Comparison of ENCODE assay signal across 22 cellular contexts in the genomic region with DNA sequence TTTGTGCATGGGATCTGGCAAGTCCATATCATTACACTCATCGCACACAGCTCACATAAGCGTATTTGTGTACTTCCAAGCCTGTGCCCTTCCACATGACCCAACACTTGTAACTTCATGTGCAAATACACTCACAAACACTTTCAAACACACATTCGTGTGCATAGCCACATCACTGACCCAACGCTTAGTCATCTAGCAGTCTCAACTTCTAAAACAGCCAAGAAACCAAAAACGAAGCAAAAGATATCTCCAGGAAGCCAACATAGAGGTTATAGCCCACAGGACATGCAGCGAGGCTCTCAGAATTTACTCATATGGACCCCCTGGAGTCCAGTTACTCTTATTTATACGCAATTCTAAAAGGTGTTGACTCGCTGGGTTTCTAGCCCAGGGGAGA. TPM values are rescaled to one million over a fixed set of nuclear protein-coding genes. Genes with fewer than 3 reads are reported as not detected.
DNase-seq lines count a peak whose midpoint lies in the region; ATAC-seq, FAIRE-seq and TF ChIP-seq lines count a peak whose summit lies in the region.
"Had no signal": no experiment of that assay in that cellular context is flagged by ENCODE, and none has a peak within 500 bp of the region (broad histone marks: within the 10 kb centered on the region; RNA-seq: fewer than 3 reads in every experiment).

No MANE protein-coding gene starts in this region.

- no peak overlapping the region for H2AFZ ChIP-seq in astrocyte (ENCODE audit: low read depth, low read length)

- TF ChIP-seq RAD21 in liver (IDR thresholded peaks at IDR 0.05), result no peak

- peaks cover 2% of the 10 kb centered on the region for H3K9me3 Mint-ChIP-seq in astrocyte (ENCODE audit: unreplicated experiment)
- no peaks in the 10 kb centered on the region for H3K9me3 Mint-ChIP-seq in osteocyte (ENCODE audit: unreplicated experiment)
- H3K9me3 Mint-ChIP-seq: CD4-positive, alpha-beta memory T cell had no signal

- ATAC-seq in right lobe of liver, result no peak
- no peak for ATAC-seq in GM18519 (IDR thresholded peaks at IDR 0.05; ENCODE audit: low FRiP score, unreplicated experiment)
- no peak for ATAC-seq in GM18870 (IDR thresholded peaks at IDR 0.05; ENCODE audit: unreplicated experiment)

- H3K9me3 ChIP-seq in liver (ENCODE audit: control insufficient read depth in 4 of 4, low read length in 3 of 4), result no peaks in the 10 kb centered on the region
- H3K9me3 ChIP-seq in right lobe of liver, result no peaks in the 10 kb centered on the region
- H3K9me3 ChIP-seq in astrocyte (ENCODE audit: insufficient read depth, low read depth, low read length), result no peaks in the 10 kb centered on the region
- H3K9me3 ChIP-seq: HAP-1 had no signal

- H4K20me1 ChIP-seq in astrocyte (ENCODE audit: insufficient read depth, low read length), result no peaks in the 10 kb centered on the region

- H3K4me1 ChIP-seq in liver (ENCODE audit: control insufficient read depth in 4 of 4, insufficient read depth in 4 of 4, low read length in 3 of 4), result peaks cover 4 to 31% (median 21%) of the 10 kb centered on the region in 4 donors
- H3K4me1 ChIP-seq in right lobe of liver, result peaks cover 0 to 28% (median 11%) of the 10 kb centered on the region in 4 donors
- peaks cover 8% of the 10 kb centered on the region for H3K4me1 ChIP-seq in astrocyte (ENCODE audit: insufficient read depth, low read length)
- H3K4me1 ChIP-seq: HAP-1 had no signal

- H3K4me3 ChIP-seq in liver (ENCODE audit: low read depth in 1 of 3, low read length in 3 of 3), result no peak overlapping the region
- no peak overlapping the region for H3K4me3 ChIP-seq in right lobe of liver
- H3K4me3 ChIP-seq in astrocyte (ENCODE audit: insufficient read depth, low read depth, low read length), result no peak overlapping the region
- H3K4me3 ChIP-seq: HAP-1 had no signal

- DNase-seq in right lobe of liver (no peak), astrocyte (ENCODE audit: low read depth) (no peak), iris pigment epithelial cell (ENCODE audit: low read depth) (peak; percentile 20), inferior parietal cortex (ENCODE audit: extremely low spot score) (no peak), osteocyte (ENCODE audit: extremely low spot score, unreplicated experiment) (no peak)
- DNase-seq: CD4-positive, alpha-beta memory T cell; DMS79 treated with DMSO at 0.1 percent for 48 hours; MV-4-11; NCI-H1417 treated with DMSO at 0.1 percent for 48 hours; NCI-H1930; NCI-H2171; NCI-H446; NCI-H69; NK-92 treated with Interleukin-12 subunit alpha and Interleukin-12 subunit beta, amount 100 ng/mL, for 24 hours; OCI-M1 had no signal

- H3K27ac Mint-ChIP-seq in astrocyte (ENCODE audit: unreplicated experiment) (no peak overlapping the region), osteocyte (ENCODE audit: unreplicated experiment) (no peak overlapping the region)
- H3K27ac Mint-ChIP-seq: CD4-positive, alpha-beta memory T cell had no signal

- FAIRE-seq in astrocyte (lab: Jason Lieb, UNC), result peak; percentile 37

- TF ChIP-seq POLR2A in right lobe of liver (IDR thresholded peaks at IDR 0.05), result no peak

- H3K4me1 Mint-ChIP-seq in astrocyte (ENCODE audit: low read depth, unreplicated experiment) (no peaks in the 10 kb centered on the region), osteocyte (ENCODE audit: unreplicated experiment) (peaks cover 6% of the 10 kb centered on the region)
- H3K4me1 Mint-ChIP-seq: CD4-positive, alpha-beta memory T cell had no signal

- no peaks in the 10 kb centered on the region for H3K79me2 ChIP-seq in astrocyte (ENCODE audit: insufficient read depth, low read length)

- H3K9ac ChIP-seq in liver (ENCODE audit: low read depth in 1 of 2, low read length in 2 of 2), result no peak overlapping the region
- H3K9ac ChIP-seq in astrocyte (ENCODE audit: low read length), result no peak overlapping the region

- H3K4me3 Mint-ChIP-seq in astrocyte (ENCODE audit: unreplicated experiment) (no peak overlapping the region), osteocyte (ENCODE audit: unreplicated experiment) (no peak overlapping the region)
- H3K4me3 Mint-ChIP-seq: CD4-positive, alpha-beta memory T cell had no signal

- H3K36me3 Mint-ChIP-seq in astrocyte (ENCODE audit: low read depth, unreplicated experiment), result peaks cover 2% of the 10 kb centered on the region
- no peaks in the 10 kb centered on the region for H3K36me3 Mint-ChIP-seq in osteocyte (ENCODE audit: unreplicated experiment)
- H3K36me3 Mint-ChIP-seq: CD4-positive, alpha-beta memory T cell had no signal

- intact Hi-C loops in right lobe of liver (cut with DNase I), result no loop called here

- H3K27me3 Mint-ChIP-seq in astrocyte (ENCODE audit: low read depth, unreplicated experiment) (peaks cover 23% of the 10 kb centered on the region), osteocyte (ENCODE audit: unreplicated experiment) (peaks cover 14% of the 10 kb centered on the region)

- WGBS in liver, result 82% methylated on average over 8 of the region's 8 CpGs
- 62% methylated on average over 8 of the region's 8 CpGs for WGBS in right lobe of liver (ENCODE audit: insufficient coverage, low coverage, low lambda C conversion rate, missing lambda C conversion rate)

- H3K36me3 ChIP-seq in liver (ENCODE audit: control insufficient read depth in 4 of 4, insufficient read depth in 3 of 4, low read depth in 1 of 4, low read length in 3 of 4) (peaks cover 0 to 28% (median 17%) of the 10 kb centered on the region in 4 donors), right lobe of liver (peaks cover 0 to 23% (median 3%) of the 10 kb centered on the region in 4 donors), astrocyte (ENCODE audit: insufficient read depth, low read length) (no peaks in the 10 kb centered on the region)
- H3K36me3 ChIP-seq: HAP-1 had no signal

- H3K27me3 ChIP-seq in liver (ENCODE audit: control insufficient read depth in 4 of 4, insufficient read depth in 4 of 4, low read length in 3 of 4), result no peaks in the 10 kb centered on the region
- H3K27me3 ChIP-seq in right lobe of liver, result no peaks in the 10 kb centered on the region
- H3K27me3 ChIP-seq in astrocyte (ENCODE audit: insufficient read depth, low read length), result no peaks in the 10 kb centered on the region

- TF ChIP-seq CTCF in liver (IDR thresholded peaks at IDR 0.05; ENCODE audit: low read depth, low read length, missing input control) (no peak), right lobe of liver (IDR thresholded peaks at IDR 0.05) (no peak), astrocyte (IDR thresholded peaks at IDR 0.05; ENCODE audit: insufficient read depth, low read depth, low read length) (no peak), osteocyte (IDR thresholded peaks at IDR 0.05) (no peak)

- H3K27ac ChIP-seq in liver (ENCODE audit: low read depth in 1 of 2, low read length in 2 of 2) (peak overlapping the region; percentile 15 to 21), right lobe of liver (no peak overlapping the region), astrocyte (ENCODE audit: low read depth, low read length) (no peak overlapping the region)
- H3K27ac ChIP-seq: RWPE1 had no signal

- peak overlapping the region; percentile 28 for H3K4me2 ChIP-seq in astrocyte (ENCODE audit: low read length)

TF ChIP-seq in liver, 16 proteins besides CTCF, POLR2A, EP300 and RAD21:
- TF ChIP-seq RXRA (IDR thresholded peaks at IDR 0.05), result no peak
- no peak for TF ChIP-seq TAF1 (conservative IDR thresholded peaks at IDR 0.05)
- TF ChIP-seq, protein P1, sequence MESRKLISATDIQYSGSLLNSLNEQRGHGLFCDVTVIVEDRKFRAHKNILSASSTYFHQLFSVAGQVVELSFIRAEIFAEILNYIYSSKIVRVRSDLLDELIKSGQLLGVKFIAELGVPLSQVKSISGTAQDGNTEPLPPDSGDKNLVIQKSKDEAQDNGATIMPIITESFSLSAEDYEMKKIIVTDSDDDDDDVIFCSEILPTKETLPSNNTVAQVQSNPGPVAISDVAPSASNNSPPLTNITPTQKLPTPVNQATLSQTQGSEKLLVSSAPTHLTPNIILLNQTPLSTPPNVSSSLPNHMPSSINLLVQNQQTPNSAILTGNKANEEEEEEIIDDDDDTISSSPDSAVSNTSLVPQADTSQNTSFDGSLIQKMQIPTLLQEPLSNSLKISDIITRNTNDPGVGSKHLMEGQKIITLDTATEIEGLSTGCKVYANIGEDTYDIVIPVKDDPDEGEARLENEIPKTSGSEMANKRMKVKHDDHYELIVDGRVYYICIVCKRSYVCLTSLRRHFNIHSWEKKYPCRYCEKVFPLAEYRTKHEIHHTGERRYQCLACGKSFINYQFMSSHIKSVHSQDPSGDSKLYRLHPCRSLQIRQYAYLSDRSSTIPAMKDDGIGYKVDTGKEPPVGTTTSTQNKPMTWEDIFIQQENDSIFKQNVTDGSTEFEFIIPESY (IDR thresholded peaks at IDR 0.05), result no peak
- TF ChIP-seq FOXA1 (IDR thresholded peaks at IDR 0.05), result no peak
- TF ChIP-seq, protein P2, sequence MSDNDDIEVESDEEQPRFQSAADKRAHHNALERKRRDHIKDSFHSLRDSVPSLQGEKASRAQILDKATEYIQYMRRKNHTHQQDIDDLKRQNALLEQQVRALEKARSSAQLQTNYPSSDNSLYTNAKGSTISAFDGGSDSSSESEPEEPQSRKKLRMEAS (IDR thresholded peaks at IDR 0.05), result no peak
- no peak for TF ChIP-seq EGR1 (IDR thresholded peaks at IDR 0.05; ENCODE audit: low read depth in 2 of 2)
TF ChIP-seq in liver: peak in this region for 0.

RNA-seq across cellular contexts. Expression of a gene that starts 10.9 kb away (rescaled TPM):
- total RNA-seq in liver (10 to 100 TPM; 14.1 to 24.8 TPM), right lobe of liver (100 to 1,000 TPM in 1 of 6 experiments, 10 to 100 TPM in 5; 49.4 to 103 (median 74.5) TPM), astrocyte (0.50 and 0.65 TPM in 2 replicates), osteocyte (not detected in 2 replicates)
- 100 to 1,000 TPM in 1 of 2 donors, 10 to 100 TPM in 1; 80.6 to 103 TPM for polyA plus RNA-seq in liver
- total RNA-seq: A172, HT1080 had no signal

RNA-seq across cellular contexts. Expression of a gene that starts 28.4 kb away (rescaled TPM):
- total RNA-seq in liver (under 1 TPM in 1 of 2 donors, not detected in 1; 0.50 TPM), right lobe of liver (1 to 10 TPM in 1 of 6 experiments, under 1 TPM in 2, not detected in 3; 0.51 to 1.1 (median 0.72) TPM), astrocyte (2.2 and 2.7 TPM in 2 replicates), osteocyte (not detected in 2 replicates)
- 1 to 10 TPM in 1 of 2 donors, not detected in 1; 1.4 TPM for polyA plus RNA-seq in liver
- total RNA-seq: CD4-positive, alpha-beta memory T cell; HT1080 had no signal
- polyA plus RNA-seq: CD4-positive, alpha-beta memory T cell had no signal

RNA-seq across cellular contexts. Expression of a gene that starts 58.5 kb away (rescaled TPM):
- total RNA-seq in liver (under 1 TPM; 0.05 to 0.25 TPM), right lobe of liver (under 1 TPM in 5 of 6 experiments, not detected in 1; 0.25 to 0.44 (median 0.27) TPM), astrocyte (not detected in 2 replicates), osteocyte (not detected in 2 replicates)
- under 1 TPM in 1 of 2 donors, not detected in 1; 0.15 TPM for polyA plus RNA-seq in liver
- total RNA-seq: CD4-positive, alpha-beta memory T cell; HT1080 had no signal
- polyA plus RNA-seq: CD4-positive, alpha-beta memory T cell had no signal

Comparison
In these comparisons a context has a peak if more than half of its experiments do, and no peak if none do; other contexts are left out.
1. H3K27ac ChIP-seq: peak in liver (2 of 2); none in right lobe of liver (0 of 3) and astrocyte (single experiment).